ENCODE assay signal across 15 cellular contexts in the genomic region with DNA sequence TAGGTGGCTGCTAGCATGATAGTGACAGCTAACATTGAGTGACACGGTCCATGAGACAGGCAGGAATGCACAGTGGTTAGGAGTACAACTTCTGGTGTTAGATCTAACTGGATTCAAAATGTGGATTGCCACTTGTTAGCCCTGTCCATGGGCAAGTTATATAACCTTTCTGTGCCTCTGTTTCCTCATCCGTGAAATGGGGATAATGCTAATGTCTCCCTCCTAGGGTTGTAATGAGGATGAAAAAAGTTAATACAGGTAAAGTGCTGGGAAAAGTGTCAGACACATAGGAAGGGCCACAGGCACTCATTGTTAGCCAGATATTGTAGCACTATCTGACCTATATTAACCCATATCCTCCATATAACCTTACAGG. TPM values are rescaled to one million over a fixed set of nuclear protein-coding genes. Genes with fewer than 3 reads are reported as not detected.
A peak's percentile ranks its signal among the peaks of the same experiment; 100 is the strongest.
DNase-seq lines count a peak whose midpoint lies in the region; ATAC-seq and TF ChIP-seq lines count a peak whose summit lies in the region.
"Had no signal": no experiment of that assay in that cellular context is flagged by ENCODE, and none has a peak within 500 bp of the region (broad histone marks: within the 10 kb centered on the region; RNA-seq: fewer than 3 reads in every experiment).

No MANE protein-coding gene starts in this region.

- H3K4me1 ChIP-seq in iPS-20b (ENCODE audit: insufficient read depth, low read length): peaks cover 7% of the 10 kb centered on the region; the same call in 1 of the 2 replicates
- peaks cover 35 to 48% of the 10 kb centered on the region in 2 donors for H3K4me1 ChIP-seq in thyroid gland
- H3K4me1 ChIP-seq: colonic mucosa had no signal

- peak overlapping the region; percentile 42; the same call in 1 of the 2 replicates for H3K9ac ChIP-seq in iPS-20b (ENCODE audit: low read depth, low read length)

- no peaks in the 10 kb centered on the region for H3K9me3 Mint-ChIP-seq in activated T-cell treated with anti-CD3 and anti-CD28 coated beads, Interleukin-2, amount 50 U/mL, for 24 hours
- no peaks in the 10 kb centered on the region for H3K9me3 Mint-ChIP-seq in activated T-cell treated with anti-CD3 and anti-CD28 coated beads, Interleukin-2, amount 50 U/mL, for 4 hours
- H3K9me3 Mint-ChIP-seq: activated naive CD4-positive, alpha-beta T cell treated with anti-CD3 and anti-CD28 coated beads for 36 hours had no signal

- no peak overlapping the region for H3K4me3 ChIP-seq in iPS-20b (ENCODE audit: low read length)
- no peak overlapping the region for H3K4me3 ChIP-seq in thyroid gland (replicated peaks in 1 of 3)
- H3K4me3 ChIP-seq: colonic mucosa had no signal

- no peak for TF ChIP-seq CTCF in thyroid gland (IDR thresholded peaks at IDR 0.05)

- H3K36me3 ChIP-seq in iPS-20b (ENCODE audit: insufficient read depth, low read depth, low read length): peaks cover 79% of the 10 kb centered on the region
- peaks cover 13 to 26% of the 10 kb centered on the region in 2 donors for H3K36me3 ChIP-seq in thyroid gland

- ATAC-seq in activated T-cell treated with anti-CD3 and anti-CD28 coated beads, Interleukin-2, amount 50 U/mL, for 4 hours: no peak
- ATAC-seq in HG02588 (IDR thresholded peaks at IDR 0.05; ENCODE audit: unreplicated experiment): no peak

- H3K4me1 Mint-ChIP-seq in activated T-cell treated with anti-CD3 and anti-CD28 coated beads, Interleukin-2, amount 50 U/mL, for 24 hours (ENCODE audit: low read depth): peaks cover 18% of the 10 kb centered on the region
- no peaks in the 10 kb centered on the region for H3K4me1 Mint-ChIP-seq in activated T-cell treated with anti-CD3 and anti-CD28 coated beads, Interleukin-2, amount 50 U/mL, for 4 hours (ENCODE audit: low read depth)

- peaks cover 97% of the 10 kb centered on the region for H3K36me3 Mint-ChIP-seq in activated T-cell treated with anti-CD3 and anti-CD28 coated beads, Interleukin-2, amount 50 U/mL, for 24 hours (ENCODE audit: low read depth)
- H3K36me3 Mint-ChIP-seq in activated T-cell treated with anti-CD3 and anti-CD28 coated beads, Interleukin-2, amount 50 U/mL, for 4 hours (ENCODE audit: insufficient read depth): peaks cover 33% of the 10 kb centered on the region

- no peak for DNase-seq in activated T-cell treated with anti-CD3 and anti-CD28 coated beads, Interleukin-2, amount 50 U/mL, for 24 hours
- no peak for DNase-seq in activated T-cell treated with anti-CD3 and anti-CD28 coated beads, Interleukin-2, amount 50 U/mL, for 4 hours
- DNase-seq in thyroid gland (no peak), Kasumi-1 (lab: John Stamatoyannopoulos, UW) (no peak), HuH-7.5 (ENCODE audit: low spot score) (no peak)
- DNase-seq: activated CD8-positive, alpha-beta memory T cell treated with anti-CD3 and anti-CD28 coated beads for 24 hours; activated naive CD4-positive, alpha-beta T cell treated with anti-CD3 and anti-CD28 coated beads for 36 hours; colonic mucosa; NCI-H1436; NCI-H510A had no signal

- H3K27me3 ChIP-seq in iPS-20b (ENCODE audit: insufficient read depth, low read length) (no peaks in the 10 kb centered on the region), thyroid gland (no peaks in the 10 kb centered on the region)
- H3K27me3 ChIP-seq: colonic mucosa had no signal

- H3K27ac ChIP-seq in angular gyrus (ENCODE audit: low read depth, low read length) (peak overlapping the region; percentile 59), iPS-20b (ENCODE audit: low read length) (peak overlapping the region; percentile 2), thyroid gland (peak overlapping the region; percentile 77 to 88 (median 87))
- H3K27ac ChIP-seq: colonic mucosa had no signal

- H3K4me3 Mint-ChIP-seq in activated T-cell treated with anti-CD3 and anti-CD28 coated beads, Interleukin-2, amount 50 U/mL, for 24 hours: no peak overlapping the region
- H3K4me3 Mint-ChIP-seq in activated T-cell treated with anti-CD3 and anti-CD28 coated beads, Interleukin-2, amount 50 U/mL, for 4 hours: no peak overlapping the region
- H3K4me3 Mint-ChIP-seq: activated naive CD4-positive, alpha-beta T cell treated with anti-CD3 and anti-CD28 coated beads for 36 hours had no signal

- peak overlapping the region; percentile 82 for H3K27ac Mint-ChIP-seq in activated T-cell treated with anti-CD3 and anti-CD28 coated beads, Interleukin-2, amount 50 U/mL, for 24 hours

- intact Hi-C loops in thyroid gland (cut with DNase I): no loop called here

- H3K9me3 ChIP-seq in iPS-20b (ENCODE audit: insufficient read depth, low read depth, low read length) (no peaks in the 10 kb centered on the region), thyroid gland (no peaks in the 10 kb centered on the region)
- H3K9me3 ChIP-seq: colonic mucosa had no signal

- no peaks in the 10 kb centered on the region for H3K27me3 Mint-ChIP-seq in activated T-cell treated with anti-CD3 and anti-CD28 coated beads, Interleukin-2, amount 50 U/mL, for 24 hours
- no peaks in the 10 kb centered on the region for H3K27me3 Mint-ChIP-seq in activated T-cell treated with anti-CD3 and anti-CD28 coated beads, Interleukin-2, amount 50 U/mL, for 4 hours (ENCODE audit: low read depth)

- 82% methylated on average over 2 of the region's 2 CpGs for WGBS in thyroid gland, 2 donors

- no peak for TF ChIP-seq POLR2A in thyroid gland (IDR thresholded peaks at IDR 0.05)

RNA-seq across cellular contexts. Expression of a gene that starts 41.8 kb away (rescaled TPM):
- under 1 TPM in 1 of 3 donors, not detected in 2; 0.11 TPM for total RNA-seq in activated T-cell treated with anti-CD3 and anti-CD28 coated beads, Interleukin-2, amount 50 U/mL, for 4 hours
- total RNA-seq in thyroid gland: not detected
- total RNA-seq: activated naive CD4-positive, alpha-beta T cell treated with anti-CD3 and anti-CD28 coated beads for 36 hours; HT1080; T-helper 2 cell treated with Interferon-gamma antibody and Interleukin-4, amounts not matched to agents 100 ng/mL and 5 ng/mL, for 36 hours had no signal

Comparison
In these comparisons a context has a peak if more than half of its experiments do, and no peak if none do; other contexts are left out.
1. H3K27ac ChIP-seq: peak in every context shown above with its lines; median percentile 87 in thyroid gland; 59 in angular gyrus; 2 in iPS-20b.